Comparison of ENCODE assay signal across 28 cellular contexts in the genomic region with DNA sequence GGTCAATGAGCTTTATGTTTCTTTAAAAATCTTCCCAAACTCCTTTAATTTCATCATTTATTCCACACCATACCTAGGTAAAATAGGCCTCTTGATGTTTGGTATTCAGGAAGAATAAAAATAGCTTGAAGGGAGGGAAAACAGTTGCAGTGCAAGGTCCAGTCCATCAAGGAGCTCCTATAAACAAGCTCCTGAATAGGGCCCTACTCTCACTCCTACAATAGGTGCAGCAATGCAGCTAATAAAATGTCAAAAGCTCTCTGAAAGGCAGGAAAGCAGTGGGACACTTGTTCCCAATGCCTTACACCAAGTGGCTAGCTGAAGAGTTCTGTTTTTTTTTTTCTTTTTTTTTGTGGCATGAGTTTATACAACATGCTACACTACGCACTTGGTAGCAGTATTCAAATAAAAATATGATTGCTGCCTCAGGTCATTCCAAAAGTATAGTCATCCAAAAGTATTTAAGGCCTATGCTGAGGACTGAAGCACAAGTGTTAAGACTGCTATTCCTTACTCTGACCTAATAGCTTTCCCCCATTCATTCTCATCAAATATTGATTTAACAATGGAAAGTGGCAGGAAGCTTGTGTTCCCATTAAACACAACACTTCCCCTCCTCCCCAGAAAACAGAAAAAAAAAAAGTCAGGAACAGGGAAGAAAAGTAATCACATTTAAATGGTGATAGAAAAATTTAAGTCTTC. TPM values are rescaled to one million over a fixed set of nuclear protein-coding genes. Genes with fewer than 3 reads are reported as not detected.
DNase-seq lines count a peak whose midpoint lies in the region; ATAC-seq lines count a peak whose summit lies in the region.
"Had no signal": no experiment of that assay in that cellular context is flagged by ENCODE, and none has a peak within 500 bp of the region (broad histone marks: within the 10 kb centered on the region; RNA-seq: fewer than 3 reads in every experiment).

No MANE protein-coding gene starts in this region.

- peaks cover 7% of the 10 kb centered on the region for H3K4me1 Mint-ChIP-seq in T-helper 17 cell
- H3K4me1 Mint-ChIP-seq in stimulated activated effector memory CD8-positive, alpha-beta T cell treated with anti-CD3 and anti-CD28 coated beads, Interleukin-12 subunit alpha, Interleukin-12 subunit beta, amount 100 ng/mL, for 72 hours, result peaks cover 11% of the 10 kb centered on the region

- H3K27me3 Mint-ChIP-seq in T-helper 17 cell, result no peaks in the 10 kb centered on the region
- H3K27me3 Mint-ChIP-seq: activated CD4-positive, alpha-beta T cell treated with anti-CD3 and anti-CD28 coated beads, Interleukin-2, amount 10 ng/mL, durations not matched to agents 7 days and 5 days; B cell had no signal

- H3K9me3 Mint-ChIP-seq in stimulated activated effector memory CD8-positive, alpha-beta T cell treated with anti-CD3 and anti-CD28 coated beads, Interleukin-12 subunit alpha, Interleukin-12 subunit beta, amount 100 ng/mL, for 72 hours, result no peaks in the 10 kb centered on the region
- H3K9me3 Mint-ChIP-seq: activated CD4-positive, alpha-beta T cell treated with anti-CD3 and anti-CD28 coated beads, Interleukin-2, amount 10 ng/mL, durations not matched to agents 7 days and 5 days; GM23338; T-helper 1 cell treated with Interleukin-12 subunit alpha and Interleukin-12 subunit beta and Interleukin-4 antibody, amounts not matched to agents 30 μg/mL and 1 μg/mL, for 36 hours had no signal

- intact Hi-C loops in left ventricle myocardium superior (cut with micrococcal nuclease), result no loop called here

- ATAC-seq in T-helper 17 cell, result no peak
- peak; percentile 38 for ATAC-seq in left lobe of liver
- ATAC-seq in stimulated activated effector memory CD8-positive, alpha-beta T cell treated with anti-CD3 and anti-CD28 coated beads, Interleukin-12 subunit alpha, Interleukin-12 subunit beta, amount 100 ng/mL, for 72 hours, result no peak
- ATAC-seq in HG02885 (IDR thresholded peaks at IDR 0.05; ENCODE audit: poor library complexity, unreplicated experiment), result no peak
- no peak for ATAC-seq in left ventricle myocardium superior
- ATAC-seq: GM23338, heart right ventricle had no signal

- peaks cover 10% of the 10 kb centered on the region for H3K36me3 Mint-ChIP-seq in T-helper 17 cell (ENCODE audit: low read depth)
- peaks cover 100% of the 10 kb centered on the region for H3K36me3 Mint-ChIP-seq in stimulated activated effector memory CD8-positive, alpha-beta T cell treated with anti-CD3 and anti-CD28 coated beads, Interleukin-12 subunit alpha, Interleukin-12 subunit beta, amount 100 ng/mL, for 72 hours

- peak; percentile 1 for DNase-seq in NCI-H146 (lab: John Stamatoyannopoulos, UW)
- DNase-seq in NCI-H146 treated with DMSO at 0.1 percent for 48 hours (lab: John Stamatoyannopoulos, UW; ENCODE audit: unreplicated experiment), result no peak
- DNase-seq in T-helper 17 cell, result no peak
- no peak for DNase-seq in left lobe of liver (ENCODE audit: low spot score)
- DNase-seq in stimulated activated effector memory CD8-positive, alpha-beta T cell treated with anti-CD3 and anti-CD28 coated beads, Interleukin-12 subunit alpha, Interleukin-12 subunit beta, amount 100 ng/mL, for 72 hours (ENCODE audit: low spot score in 2 of 2), result no peak
- no peak for DNase-seq in activated CD4-positive, alpha-beta T cell treated with anti-CD3 and anti-CD28 coated beads, Interleukin-2, amount 50 U/mL, for 1 hour
- no peak for DNase-seq in left ventricle myocardium superior
- DNase-seq: 8988T; activated CD4-positive, alpha-beta T cell treated with anti-CD3 and anti-CD28 coated beads, Interleukin-2, amount 10 ng/mL, durations not matched to agents 7 days and 5 days; activated naive CD4-positive, alpha-beta T cell; Caco-2; heart right ventricle; left ventricle myocardium inferior; NCI-H1105 treated with DMSO at 0.1 percent for 48 hours; NCI-H524 treated with DMSO at 0.1 percent for 48 hours; stimulated activated CD4-positive, alpha-beta T cell treated with anti-CD3 and anti-CD28 coated beads, Interleukin-1b, Interleukin-23, amount 100 ng/mL, for 48 hours; stimulated activated naive CD4-positive, alpha-beta T cell; thyroid gland had no signal

- peak overlapping the region; percentile 59 for H3K27ac Mint-ChIP-seq in T-helper 17 cell
- H3K27ac Mint-ChIP-seq in stimulated activated effector memory CD8-positive, alpha-beta T cell treated with anti-CD3 and anti-CD28 coated beads, Interleukin-12 subunit alpha, Interleukin-12 subunit beta, amount 100 ng/mL, for 72 hours, result peak overlapping the region; percentile 85
- H3K27ac Mint-ChIP-seq: activated CD4-positive, alpha-beta T cell treated with anti-CD3 and anti-CD28 coated beads, Interleukin-2, amount 10 ng/mL, durations not matched to agents 7 days and 5 days; B cell; GM23338; T-helper 1 cell treated with Interleukin-12 subunit alpha and Interleukin-12 subunit beta and Interleukin-4 antibody, amounts not matched to agents 30 μg/mL and 1 μg/mL, for 36 hours had no signal

- H3K9me3 ChIP-seq in T-helper 17 cell (ENCODE audit: control insufficient read depth, low read length, poor library complexity, severe bottlenecking), result no peaks in the 10 kb centered on the region
- H3K9me3 ChIP-seq: Caco-2, heart right ventricle, left ventricle myocardium inferior, neutrophil, thyroid gland had no signal

- no peak overlapping the region for H3K4me3 Mint-ChIP-seq in T-helper 17 cell
- no peak overlapping the region for H3K4me3 Mint-ChIP-seq in stimulated activated effector memory CD8-positive, alpha-beta T cell treated with anti-CD3 and anti-CD28 coated beads, Interleukin-12 subunit alpha, Interleukin-12 subunit beta, amount 100 ng/mL, for 72 hours
- H3K4me3 Mint-ChIP-seq: activated CD4-positive, alpha-beta T cell treated with anti-CD3 and anti-CD28 coated beads, Interleukin-2, amount 10 ng/mL, durations not matched to agents 7 days and 5 days; B cell; GM23338; T-helper 1 cell treated with Interleukin-12 subunit alpha and Interleukin-12 subunit beta and Interleukin-4 antibody, amounts not matched to agents 30 μg/mL and 1 μg/mL, for 36 hours had no signal

RNA-seq across cellular contexts. Expression of a gene that starts 9.8 kb away (rescaled TPM):
- total RNA-seq in T-helper 17 cell, result not detected
- total RNA-seq in left lobe of liver, result not detected
- not detected for total RNA-seq in left ventricle myocardium superior
- total RNA-seq: activated CD4-positive, alpha-beta T cell treated with anti-CD3 and anti-CD28 coated beads, Interleukin-2, amount 10 ng/mL, durations not matched to agents 7 days and 5 days; B cell; Caco-2; GM23338; heart right ventricle; mononuclear cell; pulmonary artery endothelial cell; RPMI7951; SK-MEL-5; skeletal muscle tissue had no signal

RNA-seq across cellular contexts. Expression of a gene that starts 13.3 kb away (rescaled TPM):
- total RNA-seq in T-helper 17 cell (10 to 100 TPM; 19.7 to 21.5 TPM), left lobe of liver (43.0 TPM), left ventricle myocardium superior (216 TPM)

RNA-seq across cellular contexts. Expression of a gene that starts 37.4 kb away (rescaled TPM):
- 10 to 100 TPM; 79.7 to 90.5 TPM for total RNA-seq in T-helper 17 cell
- total RNA-seq in left lobe of liver, result 38.7 TPM
- total RNA-seq in left ventricle myocardium superior, result 55.3 TPM
